ENCODE assay signal across 1 cellular context in the genomic region with DNA sequence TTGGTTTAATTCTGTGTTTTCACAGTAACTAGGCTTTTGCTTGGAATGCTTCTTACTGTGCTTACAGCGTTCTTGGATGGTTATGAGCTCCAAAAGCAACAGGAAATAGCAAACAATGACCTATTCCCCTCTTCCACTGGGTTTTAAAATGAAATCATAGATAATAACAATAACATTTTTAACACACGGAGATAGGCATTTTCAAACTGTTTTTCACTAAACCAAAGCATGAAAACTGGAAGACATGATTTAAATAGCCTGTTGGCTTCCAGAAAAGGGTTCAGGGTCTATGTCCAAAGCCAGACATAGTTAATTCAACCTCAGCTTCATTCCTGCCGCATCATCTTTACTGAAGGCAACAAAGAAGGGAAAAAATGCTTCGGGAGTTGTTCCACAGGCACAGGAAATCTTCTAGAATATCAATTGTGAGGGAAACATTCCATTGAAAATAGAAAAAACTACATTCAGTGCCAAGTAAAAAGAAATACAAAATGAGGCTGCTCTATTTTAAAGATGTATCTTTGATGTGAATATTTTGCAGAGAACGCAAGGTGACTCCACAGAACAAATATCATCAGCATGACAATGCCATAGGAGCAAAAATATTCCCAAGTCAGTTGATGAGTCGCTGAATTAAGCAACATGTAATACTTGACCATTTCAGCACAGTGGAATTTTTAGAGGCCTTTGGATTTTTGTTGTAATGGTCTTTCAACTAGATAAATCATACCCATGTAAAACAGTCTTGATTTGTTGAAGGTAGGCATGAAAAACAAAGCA.
A peak's percentile ranks its signal among the peaks of the same experiment; 100 is the strongest.
TF ChIP-seq lines count a peak whose summit lies in the region.

No MANE protein-coding gene starts in this region.

TF ChIP-seq in SK-N-SH, 30 proteins besides CTCF, POLR2A, EP300 and RAD21 (continued from another document):
- TF ChIP-seq, protein P1, sequence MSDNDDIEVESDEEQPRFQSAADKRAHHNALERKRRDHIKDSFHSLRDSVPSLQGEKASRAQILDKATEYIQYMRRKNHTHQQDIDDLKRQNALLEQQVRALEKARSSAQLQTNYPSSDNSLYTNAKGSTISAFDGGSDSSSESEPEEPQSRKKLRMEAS (IDR thresholded peaks at IDR 0.05; ENCODE audit: low read depth), result peak; percentile 5; the same call in 1 of the 2 replicates
- TF ChIP-seq FOXJ3 (CRISPR knock-in tag; IDR thresholded peaks at IDR 0.05) (no peak), FOSL2 (IDR thresholded peaks at IDR 0.05; ENCODE audit: borderline replicate concordance, low read depth) (peak; percentile 70), PBX3 (IDR thresholded peaks at IDR 0.05) (peak; percentile 49; the same call in 1 of the 2 replicates), ZBTB33 (IDR thresholded peaks at IDR 0.05; ENCODE audit: borderline replicate concordance, low read depth) (no peak), TCF12 (IDR thresholded peaks at IDR 0.05) (peak; percentile 31; the same call in 1 of the 2 replicates), NRF1 (IDR thresholded peaks at IDR 0.05; ENCODE audit: low read depth, low read length) (no peak), YY1 (IDR thresholded peaks at IDR 0.05; ENCODE audit: low read depth) (no peak), GABPA (IDR thresholded peaks at IDR 0.05; ENCODE audit: low read depth) (no peak), NFIC (IDR thresholded peaks at IDR 0.05; ENCODE audit: borderline replicate concordance) (peak; percentile 48), IRF3 (IDR thresholded peaks at IDR 0.05; ENCODE audit: low read depth, low read length) (no peak), RFX5 (IDR thresholded peaks at IDR 0.05; ENCODE audit: low read length) (no peak), RCOR1 (IDR thresholded peaks at IDR 0.05; ENCODE audit: low read length) (no peak), REST (IDR thresholded peaks at IDR 0.05; ENCODE audit: low read depth, low read length) (no peak), USF1 (IDR thresholded peaks at IDR 0.05; ENCODE audit: borderline replicate concordance, low read depth) (no peak), MEF2A (IDR thresholded peaks at IDR 0.05; ENCODE audit: borderline replicate concordance, low read depth) (no peak), ELF1 (IDR thresholded peaks at IDR 0.05) (no peak), CHD2 (IDR thresholded peaks at IDR 0.05; ENCODE audit: low read length, partially characterized antibody) (no peak), POLR2AphosphoS5 (IDR thresholded peaks at IDR 0.05; ENCODE audit: low read depth, low read length) (peak; percentile 28; the same call in 1 of the 2 replicates), TEAD4 (IDR thresholded peaks at IDR 0.05; ENCODE audit: borderline replicate concordance, insufficient read depth) (0 out of 2 replicates have a peak, but pooled peaks have one; percentile 19), SMC3 (IDR thresholded peaks at IDR 0.05; ENCODE audit: low read depth, low read length) (no peak), EZH2phosphoT487 (IDR thresholded peaks at IDR 0.05; ENCODE audit: borderline replicate concordance, low read depth) (no peak), GATA2 (CRISPR knock-in tag; IDR thresholded peaks at IDR 0.05) (no peak), TAF1 (IDR thresholded peaks at IDR 0.05; ENCODE audit: borderline replicate concordance, low read depth, low read length) (no peak), RXRA (IDR thresholded peaks at IDR 0.05; ENCODE audit: borderline replicate concordance, low read depth) (peak; percentile 10; the same call in 1 of the 2 replicates)
